In genomic region chr3:39809995-39810595, GRCh38 we compare ENCODE assay signal across 8 cellular contexts. TPM values are rescaled to one million over a fixed set of nuclear protein-coding genes. Genes with fewer than 3 reads are reported as not detected.
DNase-seq lines count a peak whose midpoint lies in the region; ATAC-seq and TF ChIP-seq lines count a peak whose summit lies in the region.

No MANE protein-coding gene starts in this region.

- H3K9me3 ChIP-seq in heart right ventricle: no peaks in the 10 kb centered on the region

- peaks cover 17% of the 10 kb centered on the region for H3K4me1 Mint-ChIP-seq in activated CD4-positive, alpha-beta T cell treated with anti-CD3 and anti-CD28 coated beads, Interleukin-2, amount 10 ng/mL, durations not matched to agents 7 days and 5 days
- H3K4me1 Mint-ChIP-seq in T-cell: peaks cover 16 to 21% (median 18%) of the 10 kb centered on the region in 3 donors

- CTCF ChIA-PET in activated CD4-positive, alpha-beta T cell treated with anti-CD3 and anti-CD28 coated beads, Interleukin-2, amount 10 ng/mL, durations not matched to agents 7 days and 5 days (lab: Charles Lee): no interaction called here
- CTCF ChIA-PET in T-cell (lab: Charles Lee): no interaction called here

- peak overlapping the region; percentile 57 for H3K4me3 Mint-ChIP-seq in activated CD4-positive, alpha-beta T cell treated with anti-CD3 and anti-CD28 coated beads, Interleukin-2, amount 10 ng/mL, durations not matched to agents 7 days and 5 days
- peak overlapping the region; percentile 54 to 76 (median 57) for H3K4me3 Mint-ChIP-seq in T-cell

- intact Hi-C loops in heart right ventricle (cut with DNase I): loop anchor here in 4 of 10 donors (5.0 to 10.0 kb wide), 6 partner anchors 85 to 505 kb away; no protein-coding TSS in a partner anchor

- H3K4me1 ChIP-seq in heart right ventricle (peaks cover 6 to 23% (median 15%) of the 10 kb centered on the region in 9 donors), rectal smooth muscle tissue (ENCODE audit: control insufficient read depth, insufficient read depth, low read length) (peaks cover 2% of the 10 kb centered on the region)

- WGBS in heart right ventricle, 2 donors: 1 to 2% methylated on average over 48 of the region's 48 CpGs

- no peak for ATAC-seq in T-cell (replicated peaks in 1 of 4)
- ATAC-seq in heart right ventricle: peak in 6 of 8 donors; percentile 6 to 51 (median 10)

- H3K27ac Mint-ChIP-seq in activated CD4-positive, alpha-beta T cell treated with anti-CD3 and anti-CD28 coated beads, Interleukin-2, amount 10 ng/mL, durations not matched to agents 7 days and 5 days: no peak overlapping the region
- no peak overlapping the region for H3K27ac Mint-ChIP-seq in T-cell

- H3K36me3 Mint-ChIP-seq in activated CD4-positive, alpha-beta T cell treated with anti-CD3 and anti-CD28 coated beads, Interleukin-2, amount 10 ng/mL, durations not matched to agents 7 days and 5 days (ENCODE audit: low read depth): no peaks in the 10 kb centered on the region
- no peaks in the 10 kb centered on the region for H3K36me3 Mint-ChIP-seq in T-cell

- H3K27me3 ChIP-seq in heart right ventricle (peaks cover 0 to 63% (median 32%) of the 10 kb centered on the region in 7 donors), rectal smooth muscle tissue (ENCODE audit: control insufficient read depth, insufficient read depth, low read length) (peaks cover 15% of the 10 kb centered on the region)

- TF ChIP-seq CTCF in heart right ventricle (IDR thresholded peaks at IDR 0.05): no peak

- no peak overlapping the region for H3K9ac ChIP-seq in rectal smooth muscle tissue (ENCODE audit: low read length)

- POLR2A ChIA-PET in activated CD4-positive, alpha-beta T cell treated with anti-CD3 and anti-CD28 coated beads, Interleukin-2, amount 10 ng/mL, durations not matched to agents 7 days and 5 days (lab: Charles Lee): no interaction called here
- POLR2A ChIA-PET in T-cell (lab: Charles Lee): no interaction called here

- H3K4me3 ChIP-seq in heart right ventricle: peak overlapping the region; percentile 35 to 73 (median 58)
- H3K4me3 ChIP-seq in rectal smooth muscle tissue (ENCODE audit: low read length): peak overlapping the region; percentile 74

- peak overlapping the region in 1 of 10 donors; percentile 4 for H3K27ac ChIP-seq in heart right ventricle
- no peak overlapping the region for H3K27ac ChIP-seq in rectal smooth muscle tissue (ENCODE audit: low read depth, low read length)

- no peaks in the 10 kb centered on the region for H3K36me3 ChIP-seq in heart right ventricle
- H3K36me3 ChIP-seq in rectal smooth muscle tissue (ENCODE audit: control insufficient read depth, insufficient read depth, low read length): no peaks in the 10 kb centered on the region

- H3K9me3 Mint-ChIP-seq in activated CD4-positive, alpha-beta T cell treated with anti-CD3 and anti-CD28 coated beads, Interleukin-2, amount 10 ng/mL, durations not matched to agents 7 days and 5 days: no peaks in the 10 kb centered on the region
- no peaks in the 10 kb centered on the region for H3K9me3 Mint-ChIP-seq in T-cell

- peaks cover 67% of the 10 kb centered on the region for H3K27me3 Mint-ChIP-seq in activated CD4-positive, alpha-beta T cell treated with anti-CD3 and anti-CD28 coated beads, Interleukin-2, amount 10 ng/mL, durations not matched to agents 7 days and 5 days
- peaks cover 55 to 84% of the 10 kb centered on the region in 2 donors for H3K27me3 Mint-ChIP-seq in T-cell

- DNase-seq in activated CD4-positive, alpha-beta T cell treated with anti-CD3 and anti-CD28 coated beads, Interleukin-2, amount 10 ng/mL, durations not matched to agents 7 days and 5 days: no peak
- DNase-seq in activated CD4-positive, alpha-beta T cell treated with anti-CD3 and anti-CD28 coated beads, Interleukin-2, amount 50 U/mL, for 48 hours: no peak
- DNase-seq in T-cell: no peak
- DNase-seq in heart right ventricle: peak in 1 of 2 donors; percentile 10
- DNase-seq in stimulated activated CD4-positive, alpha-beta T cell treated with anti-CD3 and anti-CD28 coated beads, Interleukin-4, amount 100 ng/mL, for 1 hour: no peak
- DNase-seq in NCI-H1436 (lab: John Stamatoyannopoulos, UW): no peak
- no peak for DNase-seq in stimulated activated CD4-positive, alpha-beta T cell treated with anti-CD3 and anti-CD28 coated beads, Interleukin-12 subunit alpha, Interleukin-12 subunit beta, amount 100 ng/mL, for 4 hours

RNA-seq across cellular contexts. Expression of gene MYRIP, which starts 0.7 kb away (rescaled TPM):
- total RNA-seq in activated CD4-positive, alpha-beta T cell treated with anti-CD3 and anti-CD28 coated beads, Interleukin-2, amount 10 ng/mL, durations not matched to agents 7 days and 5 days: not detected
- not detected for total RNA-seq in T-cell
- total RNA-seq in heart right ventricle: 1 to 10 TPM in 8 of 10 donors, under 1 TPM in 2; 0.45 to 2.7 (median 1.3) TPM
- under 1 TPM; 0.51 to 0.52 TPM for polyA plus RNA-seq in heart right ventricle

Comparison
In these comparisons a context has a peak if more than half of its experiments do, and no peak if none do; other contexts are left out.
1. ATAC-seq: peak in heart right ventricle (6 of 8); none in T-cell (0 of 4).